ENCODE assay signal across 8 cellular contexts in the genomic region with DNA sequence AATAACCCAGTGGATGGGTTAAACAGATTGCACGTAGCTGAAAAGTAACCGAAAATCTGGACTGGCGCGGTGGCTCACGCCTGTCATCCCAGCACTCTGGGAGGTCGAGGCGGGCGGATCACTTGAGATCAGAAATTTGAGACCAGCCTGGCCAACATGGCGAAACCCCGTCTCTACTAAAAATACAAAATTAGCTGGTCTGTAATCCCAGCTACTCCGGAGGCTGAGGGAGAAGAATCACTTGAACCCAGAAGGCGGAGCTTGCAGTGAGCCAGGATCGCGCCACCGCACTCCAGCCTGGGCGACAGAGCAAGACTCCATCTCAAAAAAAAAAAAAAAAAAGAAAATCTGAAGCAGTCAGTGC. TPM values are rescaled to one million over a fixed set of nuclear protein-coding genes. Genes with fewer than 3 reads are reported as not detected.
A peak's percentile ranks its signal among the peaks of the same experiment; 100 is the strongest.
DNase-seq lines count a peak whose midpoint lies in the region; ATAC-seq and TF ChIP-seq lines count a peak whose summit lies in the region.
"Not testable (repeated sequence)": the region's sequence is repeated elsewhere in the genome, so short reads cannot be mapped to it uniquely, and the experiment has no call there.

No MANE protein-coding gene starts in this region.

- H3K18ac ChIP-seq in neuronal stem cell (ENCODE audit: low read length), result peak overlapping the region; percentile 98

- not testable (repeated sequence) for H2AK5ac ChIP-seq in neuronal stem cell (ENCODE audit: low read depth, low read length)

- no CpG with 5 or more reads among the region's 16 CpGs for WGBS in neuronal stem cell (ENCODE audit: extremely low coverage in 2 of 2, insufficient read length in 2 of 2, insufficient replicate concordance in 1 of 2), 2 donors

- not testable (repeated sequence) for H3K14ac ChIP-seq in neuronal stem cell (ENCODE audit: low read length)

- CTCF ChIA-PET in Calu3 (lab: Charles Lee), result interaction anchor here (0.6 to 2.2 kb wide), 14 partner anchors 10 to 1402 kb away, joined by 3 to 20 read pairs (median 3); partner anchors contain the start of genes CRAMP1, EME2, FAHD1 and IFT140
- CTCF ChIA-PET in activated CD4-positive, alpha-beta memory T cell treated with anti-CD3 and anti-CD28 coated beads, Interleukin-2, amount 10 ng/mL, durations not matched to agents 7 days and 5 days (lab: Charles Lee), result interaction anchor here (0.6 to 4.0 kb wide), 37 partner anchors 8 to 1417 kb away, joined by 3 to 37 read pairs (median 4); partner anchors contain the start of genes CRAMP1, EME2, FAHD1 and HAGH

- H3K4me3 ChIP-seq in coronary artery (peak overlapping the region; percentile 86), iPS-15b (ENCODE audit: low read depth, low read length) (peak overlapping the region; percentile 94), neuronal stem cell (ENCODE audit: low read length in 2 of 2) (peak overlapping the region; percentile 95 to 98)

- H3K4me1 ChIP-seq in iPS-15b (ENCODE audit: control insufficient read depth, insufficient read depth, low read length), result not testable (repeated sequence)
- H3K4me1 ChIP-seq in neuronal stem cell (ENCODE audit: control insufficient read depth in 2 of 2, insufficient read depth in 1 of 2, low read depth in 1 of 2, low read length in 2 of 2), result peaks cover 5 to 12% of the 10 kb centered on the region in 2 donors

- peak overlapping the region; percentile 90 for H3K4me3 Mint-ChIP-seq in Calu3 (ENCODE audit: low read depth, unreplicated experiment)
- H3K4me3 Mint-ChIP-seq in activated CD4-positive, alpha-beta memory T cell treated with anti-CD3 and anti-CD28 coated beads, Interleukin-2, amount 10 ng/mL, durations not matched to agents 7 days and 5 days, result peak overlapping the region; percentile 98

- H2BK12ac ChIP-seq in neuronal stem cell (ENCODE audit: low read length), result not testable (repeated sequence)

- peak; percentile 1 for ATAC-seq in HG02642 (IDR thresholded peaks at IDR 0.05; ENCODE audit: poor library complexity, unreplicated experiment)

- H3K36me3 Mint-ChIP-seq in Calu3 (ENCODE audit: insufficient read depth, unreplicated experiment), result peaks cover 77% of the 10 kb centered on the region
- peaks cover 35% of the 10 kb centered on the region for H3K36me3 Mint-ChIP-seq in activated CD4-positive, alpha-beta memory T cell treated with anti-CD3 and anti-CD28 coated beads, Interleukin-2, amount 10 ng/mL, durations not matched to agents 7 days and 5 days (ENCODE audit: low read depth)

- peak overlapping the region; percentile 85 for H3K4me2 ChIP-seq in neuronal stem cell (ENCODE audit: insufficient read depth, low read length, poor library complexity, severe bottlenecking)

- intact Hi-C loops in Calu3 (cut with micrococcal nuclease; ENCODE audit: unreplicated experiment), result not testable (repeated sequence)

- H2BK5ac ChIP-seq in neuronal stem cell (ENCODE audit: low read length), result peak overlapping the region; percentile 99

- POLR2A ChIA-PET in activated CD4-positive, alpha-beta memory T cell treated with anti-CD3 and anti-CD28 coated beads, Interleukin-2, amount 10 ng/mL, durations not matched to agents 7 days and 5 days (lab: Charles Lee), result interaction anchor here (0.6 to 6.0 kb wide), 18 partner anchors 8 to 700 kb away, joined by 3 to 49 read pairs (median 6); partner anchors contain the start of genes CRAMP1, EME2, FAHD1 and HAGH

- H3K9me3 Mint-ChIP-seq in Calu3 (ENCODE audit: low read depth, unreplicated experiment); activated CD4-positive, alpha-beta memory T cell treated with anti-CD3 and anti-CD28 coated beads, Interleukin-2, amount 10 ng/mL, durations not matched to agents 7 days and 5 days: not testable (repeated sequence)

- H3K27ac ChIP-seq in coronary artery (peak overlapping the region; percentile 70 to 87), neuronal stem cell (replicated peaks; ENCODE audit: low read length) (peak overlapping the region; percentile 97), temporal lobe (ENCODE audit: low read depth, low read length) (peak overlapping the region; percentile 77)

- not testable (repeated sequence) for H2BK15ac ChIP-seq in neuronal stem cell (ENCODE audit: low read length)

- H4K8ac ChIP-seq in neuronal stem cell (ENCODE audit: low read depth, low read length), result not testable (repeated sequence)

- not testable (repeated sequence) for H3K27me3 Mint-ChIP-seq in Calu3 (ENCODE audit: unreplicated experiment); activated CD4-positive, alpha-beta memory T cell treated with anti-CD3 and anti-CD28 coated beads, Interleukin-2, amount 10 ng/mL, durations not matched to agents 7 days and 5 days

- DNase-seq in Calu3; activated CD4-positive, alpha-beta memory T cell treated with anti-CD3 and anti-CD28 coated beads, Interleukin-2, amount 10 ng/mL, durations not matched to agents 7 days and 5 days; coronary artery (ENCODE audit: low spot score); neuronal stem cell (ENCODE audit: low spot score): not testable (repeated sequence)
- DNase-seq in NCI-H226, result peak; percentile 7

- not testable (repeated sequence) for BruUV-seq in Calu3 (replicated peaks; lab: Mats Ljungman, UMichigan)

- H3K9ac ChIP-seq in iPS-15b (ENCODE audit: low read depth, low read length) (peak overlapping the region; percentile 92), neuronal stem cell (ENCODE audit: low read depth, low read length, poor library complexity) (peak overlapping the region; percentile 98)

- not testable (repeated sequence) for H3K4ac ChIP-seq in neuronal stem cell (ENCODE audit: low read length)

- H3K9me3 ChIP-seq in iPS-15b (ENCODE audit: control insufficient read depth, insufficient read depth, low read length); neuronal stem cell (replicated peaks in 1 of 2; ENCODE audit: control insufficient read depth in 2 of 2, insufficient read depth in 1 of 2, low read depth in 1 of 2, low read length in 2 of 2): not testable (repeated sequence)

- not testable (repeated sequence) for H2BK120ac ChIP-seq in neuronal stem cell (ENCODE audit: low read depth, low read length)

- H3K4me1 Mint-ChIP-seq in Calu3 (ENCODE audit: low read depth, unreplicated experiment), result peaks cover 10% of the 10 kb centered on the region
- peaks cover 29% of the 10 kb centered on the region for H3K4me1 Mint-ChIP-seq in activated CD4-positive, alpha-beta memory T cell treated with anti-CD3 and anti-CD28 coated beads, Interleukin-2, amount 10 ng/mL, durations not matched to agents 7 days and 5 days

- H3K23ac ChIP-seq in neuronal stem cell (ENCODE audit: low read depth, low read length, poor library complexity), result not testable (repeated sequence)

- TF ChIP-seq CTCF in Calu3 (IDR thresholded peaks at IDR 0.05; ENCODE audit: unreplicated experiment); coronary artery (IDR thresholded peaks at IDR 0.05): not testable (repeated sequence)

- H3K27me3 ChIP-seq in iPS-15b (ENCODE audit: control insufficient read depth, insufficient read depth, low read length); neuronal stem cell (ENCODE audit: control insufficient read depth in 3 of 3, insufficient read depth in 3 of 3, low read depth in 1 of 3, low read length in 3 of 3): not testable (repeated sequence)

- peaks cover 15% of the 10 kb centered on the region for H3K79me1 ChIP-seq in neuronal stem cell (ENCODE audit: low read depth, low read length)

- H2AFZ ChIP-seq in neuronal stem cell (ENCODE audit: low read length), result peak overlapping the region; percentile 93

- not testable (repeated sequence) for H4K91ac ChIP-seq in neuronal stem cell (ENCODE audit: low read depth, low read length, poor library complexity)

- not testable (repeated sequence) for H3K36me3 ChIP-seq in iPS-15b (ENCODE audit: control insufficient read depth, insufficient read depth, low read length)
- peaks cover 16 to 48% of the 10 kb centered on the region in 2 donors for H3K36me3 ChIP-seq in neuronal stem cell (replicated peaks in 1 of 2; ENCODE audit: control insufficient read depth in 2 of 2, insufficient read depth in 2 of 2, low read length in 2 of 2)

- H3K27ac Mint-ChIP-seq in Calu3 (ENCODE audit: unreplicated experiment), result peak overlapping the region; percentile 97
- peak overlapping the region; percentile 99 for H3K27ac Mint-ChIP-seq in activated CD4-positive, alpha-beta memory T cell treated with anti-CD3 and anti-CD28 coated beads, Interleukin-2, amount 10 ng/mL, durations not matched to agents 7 days and 5 days

RNA-seq across cellular contexts. Expression of gene MAPK8IP3, which starts 0.7 kb away (rescaled TPM):
- total RNA-seq in Calu3 (2022) (104 and 110 TPM in 2 replicates), temporal lobe (75.2 TPM)
- 10 to 100 TPM; 93.4 to 96.8 TPM for total RNA-seq in activated CD4-positive, alpha-beta memory T cell treated with anti-CD3 and anti-CD28 coated beads, Interleukin-2, amount 10 ng/mL, durations not matched to agents 7 days and 5 days
- polyA plus RNA-seq in neuronal stem cell (2013, experiment 1 of 2), result 35.9 TPM
- 36.6 TPM for polyA plus RNA-seq in neuronal stem cell (2013, experiment 2 of 2)

RNA-seq across cellular contexts. Expression of gene JPT2, which starts 27.2 kb away (rescaled TPM):
- total RNA-seq in Calu3 (2022) (167 and 185 TPM in 2 replicates), temporal lobe (23.1 TPM)
- total RNA-seq in activated CD4-positive, alpha-beta memory T cell treated with anti-CD3 and anti-CD28 coated beads, Interleukin-2, amount 10 ng/mL, durations not matched to agents 7 days and 5 days, result 10 to 100 TPM; 44.9 to 48.9 TPM
- 134 TPM for polyA plus RNA-seq in neuronal stem cell (2013, experiment 1 of 2)
- 135 TPM for polyA plus RNA-seq in neuronal stem cell (2013, experiment 2 of 2)
